8 cellular contexts compared by ENCODE assay signal in the genomic region with DNA sequence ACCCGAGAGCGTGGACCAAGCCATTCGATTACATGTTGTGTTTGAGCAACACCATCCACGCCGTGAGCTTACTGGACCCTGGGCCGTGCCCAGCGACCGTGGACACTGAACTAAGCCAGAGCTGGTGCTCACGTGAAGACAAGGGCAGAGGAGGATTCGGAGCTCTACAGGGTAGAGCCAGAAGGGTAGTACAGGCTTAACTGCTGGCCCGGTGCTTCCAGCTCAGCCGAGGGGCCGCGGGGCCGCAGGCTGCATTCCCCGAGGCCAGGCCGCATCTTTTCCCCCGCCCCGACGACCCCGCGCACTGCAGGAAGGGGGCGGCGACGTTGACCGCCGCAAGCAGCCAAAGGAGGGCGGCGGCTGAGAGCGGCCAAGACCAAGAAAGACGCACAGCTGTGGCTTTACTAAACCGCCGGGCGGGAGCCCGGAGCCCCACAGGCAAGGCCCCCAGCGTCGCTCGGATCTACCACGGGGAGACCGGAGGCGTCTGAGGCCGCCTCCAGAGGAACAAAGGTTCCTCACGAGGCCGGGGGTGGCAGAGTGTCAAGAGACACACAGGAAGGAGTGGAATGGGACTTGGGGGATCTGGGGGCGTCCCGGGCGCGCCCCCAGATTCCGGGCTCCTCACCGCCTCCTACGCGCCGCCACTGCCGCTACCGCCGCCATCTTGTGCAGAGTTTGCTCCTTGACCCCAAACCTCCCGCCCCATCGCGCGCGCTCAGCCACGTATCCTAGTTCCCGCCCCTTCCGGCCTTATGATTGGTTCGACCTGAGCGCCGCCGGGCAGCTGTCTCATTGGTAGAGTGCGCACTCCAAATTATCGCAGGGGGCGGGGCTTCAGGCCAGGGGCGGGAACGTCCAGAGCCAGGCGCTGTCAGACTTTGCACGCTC. TPM values are rescaled to one million over a fixed set of nuclear protein-coding genes. Genes with fewer than 3 reads are reported as not detected.
DNase-seq lines count a peak whose midpoint lies in the region; ATAC-seq and TF ChIP-seq lines count a peak whose summit lies in the region.

A gene (minus strand): TSS at position 680 of the 891 bp plus-strand sequence. CDS start 14 bp downstream, at position 666.

- DNase-seq in DMS153 treated with DMSO at 0.1 percent for 48 hours (lab: John Stamatoyannopoulos, UW; ENCODE audit: unreplicated experiment) (peak; percentile 91), Peyer's patch (peak; percentile 100)
- peak; percentile 99 to 100 for DNase-seq in activated T-cell treated with anti-CD3 and anti-CD28 coated beads, Interleukin-2, amount 50 U/mL, for 48 hours
- DNase-seq in stimulated activated CD8-positive, alpha-beta memory T cell treated with anti-CD3 and anti-CD28 coated beads, Interleukin-7, amount 100 ng/mL, for 4 hours (ENCODE audit: low read depth in 2 of 2), result peak; percentile 99

- ATAC-seq in GM21737 (IDR thresholded peaks at IDR 0.05; ENCODE audit: unreplicated experiment) (peak; percentile 82), esophagus mucosa (peak; percentile 98)

- TF ChIP-seq CTCF in KMS-11 (conservative IDR thresholded peaks at IDR 0.05; ENCODE audit: low read depth, low read length) (no peak), Peyer's patch (IDR thresholded peaks at IDR 0.05) (no peak)

- H3K27me3 ChIP-seq in KMS-11 (ENCODE audit: insufficient read depth, low read depth) (no peaks in the 10 kb centered on the region), Peyer's patch (no peaks in the 10 kb centered on the region), muscle layer of duodenum (ENCODE audit: low read depth, low read length) (no peaks in the 10 kb centered on the region)

- peak within 1 kb of the TSS; percentile 86 for H3K4me2 ChIP-seq in KMS-11

- no peak within 1 kb of the TSS for H3K4me3 ChIP-seq in KMS-11 (IDR thresholded peaks at IDR 0.05; ENCODE audit: insufficient read depth, low read depth, low read length)
- H3K4me3 ChIP-seq in Peyer's patch, result peak within 1 kb of the TSS; percentile 68 to 99 (median 90)
- H3K4me3 ChIP-seq in muscle layer of duodenum (ENCODE audit: low read depth in 1 of 2, low read length in 2 of 2), result peak within 1 kb of the TSS; percentile 81 to 99

- H3K9ac ChIP-seq in KMS-11, result peak within 1 kb of the TSS; percentile 87

- H3K27ac ChIP-seq in KMS-11 (peak within 1 kb of the TSS; percentile 80), Peyer's patch (peak within 1 kb of the TSS; percentile 79 to 93 (median 92)), muscle layer of duodenum (ENCODE audit: low read length) (peak within 1 kb of the TSS; percentile 75)

- TF ChIP-seq POLR2A in Peyer's patch (IDR thresholded peaks at IDR 0.05), result peak; percentile 83 to 89

- H3K4me1 ChIP-seq in KMS-11 (ENCODE audit: low read depth, poor library complexity, severe bottlenecking) (peaks cover 46% of the 10 kb centered on the region), Peyer's patch (peaks cover 0 to 22% (median 6%) of the 10 kb centered on the region in 4 donors), muscle layer of duodenum (ENCODE audit: control insufficient read depth in 1 of 2, insufficient read depth in 2 of 2, low read length in 2 of 2) (peaks cover 6 to 25% of the 10 kb centered on the region in 2 donors)

- H3K36me3 ChIP-seq in KMS-11 (ENCODE audit: insufficient read depth) (peaks cover 7% of the 10 kb centered on the region; the same call in 1 of the 2 replicates), Peyer's patch (peaks cover 0 to 45% (median 0%) of the 10 kb centered on the region in 3 donors), muscle layer of duodenum (ENCODE audit: control insufficient read depth in 1 of 2, insufficient read depth in 2 of 2, low read length in 2 of 2) (peaks cover 16 to 43% of the 10 kb centered on the region in 2 donors)

- H2AFZ ChIP-seq in KMS-11 (ENCODE audit: low read depth), result peak within 1 kb of the TSS; percentile 47

- H4K20me1 ChIP-seq in KMS-11 (ENCODE audit: insufficient read depth), result no peaks in the 10 kb centered on the region

- no peaks in the 10 kb centered on the region for H3K9me3 ChIP-seq in Peyer's patch
- H3K9me3 ChIP-seq in muscle layer of duodenum (ENCODE audit: control insufficient read depth in 1 of 2, low read length in 2 of 2), result no peaks in the 10 kb centered on the region

- peaks cover 62% of the 10 kb centered on the region for H3K79me2 ChIP-seq in KMS-11 (ENCODE audit: insufficient read depth, low read depth)

RNA-seq across cellular contexts. Expression of the gene that starts here (rescaled TPM):
- total RNA-seq in Peyer's patch (100 to 1,000 TPM; 131 to 146 (median 140) TPM), esophagus mucosa (175 TPM)
